In genomic region chr1:209850342-209850979, GRCh38 we compare ENCODE assay signal across 9 cellular contexts. TPM values are rescaled to one million over a fixed set of nuclear protein-coding genes. Genes with fewer than 3 reads are reported as not detected.
A peak's percentile ranks its signal among the peaks of the same experiment; 100 is the strongest.
DNase-seq lines count a peak whose midpoint lies in the region; ATAC-seq, FAIRE-seq and TF ChIP-seq lines count a peak whose summit lies in the region.
"Had no signal": no experiment of that assay in that cellular context is flagged by ENCODE, and none has a peak within 500 bp of the region (broad histone marks: within the 10 kb centered on the region; RNA-seq: fewer than 3 reads in every experiment).

No MANE protein-coding gene starts in this region.

- TF ChIP-seq RAD21 in HepG2 (CRISPR knock-in tag; IDR thresholded peaks at IDR 0.05), result no peak

- FAIRE-seq in GM18507 (lab: Jason Lieb, UNC), result peak; percentile 12
- peak; percentile 67 for FAIRE-seq in HepG2 (lab: Jason Lieb, UNC)

- no peak overlapping the region for H3K27ac ChIP-seq in HL-60 (replicated peaks)
- peak overlapping the region; percentile 15; the same call in 1 of the 2 replicates for H3K27ac ChIP-seq in PC-3 (ENCODE audit: low read length)
- H3K27ac ChIP-seq in body of pancreas, result no peak overlapping the region
- no peak overlapping the region for H3K27ac ChIP-seq in HepG2 (ENCODE audit: extremely low read length, insufficient read depth, low read length)
- H3K27ac ChIP-seq in testis, result no peak overlapping the region

- no peaks in the 10 kb centered on the region for H3K9me2 ChIP-seq in PC-3 (replicated peaks; ENCODE audit: low read length)

- CTCF ChIA-PET in PC-3 (lab: Charles Lee) (interaction anchor here (0.6 to 1.0 kb wide), 5 partner anchors 10 to 138 kb away, joined by 3 to 9 read pairs (median 3); no protein-coding TSS in a partner anchor), HepG2 (lab: Yijun Ruan, JAX; ENCODE audit: low intra/inter-chr PET ratio, low total read pairs) (no interaction called here)

- no peaks in the 10 kb centered on the region for H3K9me3 ChIP-seq in PC-3 (ENCODE audit: low read length)
- no peaks in the 10 kb centered on the region for H3K9me3 ChIP-seq in body of pancreas
- no peaks in the 10 kb centered on the region for H3K9me3 ChIP-seq in HepG2 (ENCODE audit: low read length)
- H3K9me3 ChIP-seq in testis, result no peaks in the 10 kb centered on the region

- H3K4me3 ChIP-seq in AG10803 (ENCODE audit: low read length) (no peak overlapping the region), HL-60 (replicated peaks; ENCODE audit: insufficient read depth, low read length) (no peak overlapping the region), PC-3 (ENCODE audit: low read length) (no peak overlapping the region), body of pancreas (no peak overlapping the region), HepG2 (replicated peaks in 1 of 3; ENCODE audit: insufficient read depth in 1 of 3, low read depth in 2 of 3, low read length in 3 of 3) (no peak overlapping the region), testis (no peak overlapping the region)

- H3K27me3 ChIP-seq in HL-60 (ENCODE audit: insufficient read depth, poor library complexity, severe bottlenecking), result no peaks in the 10 kb centered on the region
- no peaks in the 10 kb centered on the region for H3K27me3 ChIP-seq in PC-3 (ENCODE audit: low read length)
- H3K27me3 ChIP-seq in body of pancreas, result no peaks in the 10 kb centered on the region
- no peaks in the 10 kb centered on the region for H3K27me3 ChIP-seq in HepG2 (ENCODE audit: control insufficient read depth in 1 of 2, insufficient read depth in 2 of 2, low read length in 2 of 2)
- no peaks in the 10 kb centered on the region for H3K27me3 ChIP-seq in testis

- in situ Hi-C loops in HepG2 (cut with HindIII; ENCODE audit: extremely low pct_ligation_motif_present, low pct_unique_long_range_greater_than_20kb), result loop anchor here (25.0 kb wide), 1 partner anchor 462 kb away; no protein-coding TSS in a partner anchor

- no peak overlapping the region for H2AFZ ChIP-seq in PC-3 (ENCODE audit: low read length)
- no peak overlapping the region for H2AFZ ChIP-seq in HepG2 (ENCODE audit: low read length)

- no peak overlapping the region for H3K4me2 ChIP-seq in PC-3 (ENCODE audit: low read length)
- H3K4me2 ChIP-seq in HepG2 (ENCODE audit: low read depth, low read length), result no peak overlapping the region

- peaks cover 6% of the 10 kb centered on the region for H3F3A ChIP-seq in PC-3 (ENCODE audit: low read length, unreplicated experiment)

- POLR2A ChIA-PET in PC-3 (lab: Charles Lee; ENCODE audit: unreplicated experiment) (no interaction called here), HepG2 (lab: Yijun Ruan, JAX) (no interaction called here)

- no TSS peak for BruUV-seq in PC-3 (replicated peaks; lab: Mats Ljungman, UMichigan)
- BruUV-seq in HepG2 (replicated peaks; lab: Mats Ljungman, UMichigan), result no TSS peak

- TF ChIP-seq POLR2A in body of pancreas (IDR thresholded peaks at IDR 0.05) (no peak), HepG2 (IDR thresholded peaks at IDR 0.05; ENCODE audit: insufficient read depth in 1 of 2, low read depth in 2 of 2, low read length in 2 of 2) (no peak), testis (IDR thresholded peaks at IDR 0.05) (no peak)

- intact Hi-C loops in PC-3 (cut with micrococcal nuclease), result no loop called here
- intact Hi-C loops in body of pancreas (cut with DNase I), result no loop called here
- intact Hi-C loops in HepG2 (cut with micrococcal nuclease; ENCODE audit: unreplicated experiment), result no loop called here
- intact Hi-C loops in testis (cut with DNase I; ENCODE audit: low total_unique reads), result no loop called here

- DNase-seq in AG10803 (ENCODE audit: low read depth) (peak; percentile 78), GM18507 (ENCODE audit: extremely low spot score, insufficient read length, low read depth) (peak; percentile 23), HL-60 (ENCODE audit: low read depth in 1 of 2, low spot score in 1 of 2) (peak; percentile 29 to 48), PC-3 (peak; percentile 89), body of pancreas (peak; percentile 22 to 56 (median 38)), HepG2 (ENCODE audit: low spot score) (peak; percentile 21), testis (peak; percentile 70), activated gamma-delta T cell treated with Interleukin-2 at 50 U/mL for 16 hours (no peak)

- ATAC-seq in PC-3 (peak; percentile 99), body of pancreas (no peak), HepG2 (peak; percentile 94)
- ATAC-seq: naive thymus-derived CD8-positive, alpha-beta T cell had no signal

- WGBS in body of pancreas, 2 donors, result 63 to 66% methylated on average over 6 of the region's 6 CpGs
- 71% methylated on average over 6 of the region's 6 CpGs for WGBS in HepG2 (ENCODE audit: low lambda C conversion rate)
- WGBS in testis, 2 donors, result 65 to 74% methylated on average over 6 of the region's 6 CpGs

- peaks cover 63% of the 10 kb centered on the region for H3K36me3 ChIP-seq in PC-3 (ENCODE audit: low read depth, low read length)
- H3K36me3 ChIP-seq in body of pancreas (replicated peaks in 1 of 2; ENCODE audit: insufficient read depth in 1 of 2, low read depth in 2 of 2), result peaks cover 0 to 19% of the 10 kb centered on the region in 2 donors
- H3K36me3 ChIP-seq in HepG2 (replicated peaks in 1 of 2; ENCODE audit: control insufficient read depth in 1 of 2, insufficient read depth in 2 of 2, low read length in 2 of 2), result peaks cover 14 to 57% of the 10 kb centered on the region in 2 experiments
- no peaks in the 10 kb centered on the region for H3K36me3 ChIP-seq in testis (ENCODE audit: low read depth, missing control alignments)

- no peaks in the 10 kb centered on the region for H3K4me1 ChIP-seq in PC-3 (ENCODE audit: insufficient read depth, low read length)
- no peaks in the 10 kb centered on the region for H3K4me1 ChIP-seq in body of pancreas
- no peaks in the 10 kb centered on the region for H3K4me1 ChIP-seq in HepG2 (ENCODE audit: insufficient read depth, low read length)
- no peaks in the 10 kb centered on the region for H3K4me1 ChIP-seq in testis

- H3K79me2 ChIP-seq in PC-3 (ENCODE audit: low read length), result no peaks in the 10 kb centered on the region; the same call in 1 of the 2 replicates
- no peaks in the 10 kb centered on the region for H3K79me2 ChIP-seq in HepG2 (ENCODE audit: insufficient read depth, low read length)

- H4K20me1 ChIP-seq in PC-3 (ENCODE audit: low read length), result no peaks in the 10 kb centered on the region
- H4K20me1 ChIP-seq in HepG2 (ENCODE audit: insufficient read depth, low read length), result no peaks in the 10 kb centered on the region

- TF ChIP-seq CTCF in AG10803 (conservative IDR thresholded peaks at IDR 0.05; ENCODE audit: low read length) (peak; percentile 74), HL-60 (IDR thresholded peaks at IDR 0.05; ENCODE audit: insufficient read depth, low read length) (peak; percentile 72), PC-3 (conservative IDR thresholded peaks at IDR 0.05; ENCODE audit: low read depth, low read length) (peak; percentile 97), body of pancreas (IDR thresholded peaks at IDR 0.05) (peak in 5 of 7 experiments; percentile 20 to 42 (median 36)), HepG2 (CRISPR knock-in tag; IDR thresholded peaks at IDR 0.05) (peak; percentile 64), testis (IDR thresholded peaks at IDR 0.05) (peak in 1 of 3 experiments; percentile 41)

- no peak for TF ChIP-seq EP300 in HepG2 (IDR thresholded peaks at IDR 0.05; ENCODE audit: low read depth in 2 of 2, low read length in 2 of 2)
- no peak for TF ChIP-seq EP300 in HepG2 (CRISPR knock-in tag; IDR thresholded peaks at IDR 0.05; ENCODE audit: borderline replicate concordance)

- H3K9ac ChIP-seq in PC-3 (ENCODE audit: low read length) (no peak overlapping the region), HepG2 (ENCODE audit: insufficient read depth, low read depth, low read length) (no peak overlapping the region)

RNA-seq across cellular contexts. Expression of gene UTP25, which starts 22.7 kb away (rescaled TPM):
- total RNA-seq in PC-3 (2014; rRNA removed), result 14.3 and 15.3 TPM in 2 replicates
- total RNA-seq in body of pancreas, result 1 to 10 TPM; 2.0 to 5.7 TPM
- total RNA-seq in HepG2 (2016; rRNA removed; fragmentation: Illumina TruSeq; extraction: Trizol), result 5.7 and 6.6 TPM in 2 replicates
- total RNA-seq in HepG2 (2016; cell fraction: cytosol; rRNA removed; fragmentation: Illumina TruSeq; extraction: Trizol; ENCODE audit: low read depth), result 0.53 and 0.81 TPM in 2 replicates
- total RNA-seq in HepG2 (2016; cell fraction: insoluble cytoplasmic fraction; rRNA removed; fragmentation: Illumina TruSeq; extraction: Trizol), result 5.6 and 6.7 TPM in 2 replicates
- total RNA-seq in HepG2 (2016; cell fraction: membrane; rRNA removed; fragmentation: Illumina TruSeq; extraction: Trizol), result 1.3 and 1.5 TPM in 2 replicates
- 8.4 and 8.5 TPM in 2 replicates for total RNA-seq in HepG2 (2016; cell fraction: nucleus; rRNA removed; fragmentation: Illumina TruSeq; extraction: Trizol)
- polyA plus RNA-seq in HepG2 (2011; rRNA removed), result 4.4 and 4.8 TPM in 2 replicates
- 2.2 and 3.6 TPM in 2 replicates for polyA plus RNA-seq in HepG2 (2011; cell fraction: cytosol; rRNA removed)
- polyA plus RNA-seq in HepG2 (2011; cell fraction: nucleus; rRNA removed), result 4.4 and 4.6 TPM in 2 replicates
- polyA plus RNA-seq in HepG2 (2012), result 3.8 and 4.2 TPM in 2 replicates
- 0.15 and 0.20 TPM in 2 replicates for polyA plus RNA-seq in HepG2 (2016; cell fraction: cytosol; fragmentation: Illumina TruSeq; extraction: Trizol; ENCODE audit: low read depth)
- polyA plus RNA-seq in HepG2 (2016; cell fraction: insoluble cytoplasmic fraction; fragmentation: Illumina TruSeq; extraction: Trizol; ENCODE audit: low read depth), result 5.4 and 5.9 TPM in 2 replicates
- 0.49 and 0.59 TPM in 2 replicates for polyA plus RNA-seq in HepG2 (2016; cell fraction: membrane; fragmentation: Illumina TruSeq; extraction: Trizol; ENCODE audit: low read depth)
- 4.6 and 5.1 TPM in 2 replicates for polyA plus RNA-seq in HepG2 (2016; cell fraction: nucleus; fragmentation: Illumina TruSeq; extraction: Trizol; ENCODE audit: insufficient read depth, low read depth)
- polyA minus RNA-seq in HepG2 (2011; rRNA and poly(A)+ RNA removed; ENCODE audit: low replicate concordance), result 7.4 and 25.4 TPM in 2 replicates
- 2.7 and 4.1 TPM in 2 replicates for polyA minus RNA-seq in HepG2 (2011; cell fraction: cytosol; rRNA and poly(A)+ RNA removed)
- 24.7 and 28.3 TPM in 2 replicates for polyA minus RNA-seq in HepG2 (2011; cell fraction: nucleus; rRNA and poly(A)+ RNA removed)
- 1 to 10 TPM; 7.1 to 7.7 TPM for total RNA-seq in testis
- polyA plus RNA-seq in testis (ENCODE audit: insufficient read depth, low read depth, low replicate concordance), result 4.0 TPM

RNA-seq across cellular contexts. Expression of gene IRF6, which starts 44.5 kb away (rescaled TPM):
- total RNA-seq in PC-3 (2014; rRNA removed) (61.6 and 65.7 TPM in 2 replicates), body of pancreas (10 to 100 TPM; 13.2 to 20.0 TPM), HepG2 (2016; rRNA removed; fragmentation: Illumina TruSeq; extraction: Trizol) (0.02 TPM in 1 of 2 replicates, not detected in the other), testis (10 to 100 TPM in 1 of 2 donors, 1 to 10 TPM in 1; 8.7 to 19.2 TPM)
- total RNA-seq in HepG2 (2016; cell fraction: cytosol; rRNA removed; fragmentation: Illumina TruSeq; extraction: Trizol; ENCODE audit: low read depth), result not detected in 2 replicates
- total RNA-seq in HepG2 (2016; cell fraction: insoluble cytoplasmic fraction; rRNA removed; fragmentation: Illumina TruSeq; extraction: Trizol), result not detected in 2 replicates
- total RNA-seq in HepG2 (2016; cell fraction: membrane; rRNA removed; fragmentation: Illumina TruSeq; extraction: Trizol), result not detected in 2 replicates
- total RNA-seq in HepG2 (2016; cell fraction: nucleus; rRNA removed; fragmentation: Illumina TruSeq; extraction: Trizol), result not detected in 2 replicates
- polyA plus RNA-seq in HepG2 (2011; rRNA removed) (0.05 TPM in 1 of 2 replicates, not detected in the other), testis (ENCODE audit: insufficient read depth, low read depth, low replicate concordance) (8.2 TPM)
- 0.01 and 0.05 TPM in 2 replicates for polyA plus RNA-seq in HepG2 (2011; cell fraction: cytosol; rRNA removed)
- polyA plus RNA-seq in HepG2 (2011; cell fraction: nucleus; rRNA removed), result not detected in 2 replicates
- polyA plus RNA-seq in HepG2 (2012), result not detected in 2 replicates
- not detected in 2 replicates for polyA plus RNA-seq in HepG2 (2016; cell fraction: cytosol; fragmentation: Illumina TruSeq; extraction: Trizol; ENCODE audit: low read depth)
- not detected in 2 replicates for polyA plus RNA-seq in HepG2 (2016; cell fraction: insoluble cytoplasmic fraction; fragmentation: Illumina TruSeq; extraction: Trizol; ENCODE audit: low read depth)
- not detected in 2 replicates for polyA plus RNA-seq in HepG2 (2016; cell fraction: membrane; fragmentation: Illumina TruSeq; extraction: Trizol; ENCODE audit: low read depth)
- not detected in 2 replicates for polyA plus RNA-seq in HepG2 (2016; cell fraction: nucleus; fragmentation: Illumina TruSeq; extraction: Trizol; ENCODE audit: insufficient read depth, low read depth)
- 0.70 TPM in 1 of 2 replicates, not detected in the other for polyA minus RNA-seq in HepG2 (2011; rRNA and poly(A)+ RNA removed; ENCODE audit: low replicate concordance)
- polyA minus RNA-seq in HepG2 (2011; cell fraction: cytosol; rRNA and poly(A)+ RNA removed), result not detected in 2 replicates
- polyA minus RNA-seq in HepG2 (2011; cell fraction: nucleus; rRNA and poly(A)+ RNA removed), result not detected in 2 replicates

Comparison
In these comparisons a context has a peak if more than half of its experiments do, and no peak if none do; other contexts are left out.
1. RNA of gene IRF6, which starts 44.5 kb away (total RNA-seq): 61.6 to 65.7 TPM in PC-3, 13.2 to 20.0 TPM in body of pancreas and 8.7 to 19.2 TPM in testis; 0.02 TPM in HepG2; every median in the first group is over 4 times any median in the second.